In genomic region chr22:35961480-35961902, GRCh38 we compare ENCODE assay signal across 8 cellular contexts.
DNase-seq lines count a peak whose midpoint lies in the region; ATAC-seq, FAIRE-seq and TF ChIP-seq lines count a peak whose summit lies in the region.

No MANE protein-coding gene starts in this region.

- no peaks in the 10 kb centered on the region for H3K9me3 ChIP-seq in gastroesophageal sphincter
- H3K9me3 ChIP-seq in PC-3 (ENCODE audit: low read length) = no peaks in the 10 kb centered on the region

- no TSS peak for BruUV-seq in PC-3 (replicated peaks; lab: Mats Ljungman, UMichigan)

- CTCF ChIA-PET in PC-3 (lab: Charles Lee) = no interaction called here

- peaks cover 70% of the 10 kb centered on the region for H3K79me2 ChIP-seq in PC-3 (ENCODE audit: low read length)

- no peak for TF ChIP-seq POLR2A in gastroesophageal sphincter (IDR thresholded peaks at IDR 0.05)

- H3K4me3 ChIP-seq in gastroesophageal sphincter (peak overlapping the region; percentile 3 to 31), PC-3 (ENCODE audit: low read length) (no peak overlapping the region)

- 15 to 17% methylated on average over 1 to 3 of the region's 3 CpGs for WGBS in gastroesophageal sphincter (ENCODE audit: low coverage in 1 of 2), 2 donors

- peak; percentile 97 for DNase-seq in EH (ENCODE audit: low read depth)
- peak; percentile 81 for DNase-seq in RPMI7951 (ENCODE audit: low read depth)
- peak; percentile 72 for DNase-seq in occipital lobe (lab: John Stamatoyannopoulos, UW)
- no peak for DNase-seq in D721Med (ENCODE audit: insufficient read length, low spot score)
- no peak for DNase-seq in PC-3
- DNase-seq in activated CD8-positive, alpha-beta memory T cell treated with anti-CD3 and anti-CD28 coated beads, Interleukin-2, amount 50 U/mL, for 48 hours = no peak

- H3K4me1 ChIP-seq in gastroesophageal sphincter (peaks cover 23 to 81% (median 25%) of the 10 kb centered on the region in 3 donors), PC-3 (ENCODE audit: insufficient read depth, low read length) (peaks cover 5% of the 10 kb centered on the region)

- H3K27ac ChIP-seq in gastroesophageal sphincter (peak overlapping the region; percentile 78 to 88 (median 80)), PC-3 (ENCODE audit: low read length) (no peak overlapping the region)

- POLR2A ChIA-PET in PC-3 (lab: Charles Lee; ENCODE audit: unreplicated experiment) = no interaction called here

- no peak for FAIRE-seq in D721Med (lab: Jason Lieb, UNC)

- TF ChIP-seq CTCF in gastroesophageal sphincter (IDR thresholded peaks at IDR 0.05) = no peak
- no peak for TF ChIP-seq CTCF in D721Med (IDR thresholded peaks at IDR 0.05; ENCODE audit: insufficient read depth, missing control alignments)
- no peak for TF ChIP-seq CTCF in PC-3 (conservative IDR thresholded peaks at IDR 0.05; ENCODE audit: low read depth, low read length)

- H4K20me1 ChIP-seq in PC-3 (ENCODE audit: low read length) = 0 out of 2 replicates have a peak, but pooled peaks cover 6% of the 10 kb centered on the region

- intact Hi-C loops in PC-3 (cut with micrococcal nuclease) = no loop called here

- ATAC-seq in gastroesophageal sphincter = peak; percentile 90
- no peak for ATAC-seq in PC-3
- ATAC-seq in HG03342 (IDR thresholded peaks at IDR 0.05; ENCODE audit: unreplicated experiment) = no peak

- no peak overlapping the region for H3K4me2 ChIP-seq in PC-3 (ENCODE audit: low read length)

- H3K9me2 ChIP-seq in PC-3 (replicated peaks; ENCODE audit: low read length) = no peaks in the 10 kb centered on the region

- no peak overlapping the region for H2AFZ ChIP-seq in PC-3 (ENCODE audit: low read length)

- H3K27me3 ChIP-seq in gastroesophageal sphincter (no peaks in the 10 kb centered on the region), PC-3 (ENCODE audit: low read length) (no peaks in the 10 kb centered on the region)

- no peaks in the 10 kb centered on the region for H3F3A ChIP-seq in PC-3 (ENCODE audit: low read length, unreplicated experiment)

- no peak overlapping the region for H3K9ac ChIP-seq in PC-3 (ENCODE audit: low read length)

- no peak for TF ChIP-seq EP300 in gastroesophageal sphincter (IDR thresholded peaks at IDR 0.05)

- H3K36me3 ChIP-seq in gastroesophageal sphincter = no peaks in the 10 kb centered on the region
- no peaks in the 10 kb centered on the region for H3K36me3 ChIP-seq in PC-3 (ENCODE audit: low read depth, low read length)

Comparison
In these comparisons a context has a peak if more than half of its experiments do, and no peak if none do; other contexts are left out.
1. DNase-seq: peak in EH (single experiment), RPMI7951 (single experiment) and occipital lobe (single experiment); none in D721Med (single experiment), PC-3 (single experiment) and activated CD8-positive, alpha-beta memory T cell treated with anti-CD3 and anti-CD28 coated beads, Interleukin-2, amount 50 U/mL, for 48 hours (single experiment).